ENCODE assay signal across 16 cellular contexts in the genomic region with DNA sequence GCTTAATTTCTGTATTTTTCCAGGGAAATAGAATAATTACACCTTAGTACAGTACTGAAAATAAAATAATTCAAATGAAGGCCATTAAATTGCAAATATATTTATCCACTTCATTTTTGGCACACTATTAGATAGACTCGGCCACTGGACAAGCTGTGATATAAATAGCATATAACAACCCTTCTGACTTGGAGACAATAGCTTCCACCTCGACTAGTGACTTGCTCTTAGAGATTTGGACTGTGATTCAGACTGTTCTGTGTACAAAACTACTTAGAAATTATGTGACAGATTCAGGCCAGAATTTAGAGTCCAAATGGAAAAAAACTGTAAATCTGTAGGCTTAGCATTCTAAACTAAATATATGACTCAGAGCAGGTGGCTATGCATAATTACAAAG.
DNase-seq lines count a peak whose midpoint lies in the region; ATAC-seq and TF ChIP-seq lines count a peak whose summit lies in the region.
"Had no signal": no experiment of that assay in that cellular context is flagged by ENCODE, and none has a peak within 500 bp of the region (broad histone marks: within the 10 kb centered on the region; RNA-seq: fewer than 3 reads in every experiment).

No MANE protein-coding gene starts in this region.

- H3K4me1 ChIP-seq in left ventricle myocardium inferior (peaks cover 3% of the 10 kb centered on the region), right cardiac atrium (ENCODE audit: control insufficient read depth, insufficient read depth, low read length) (no peaks in the 10 kb centered on the region)

- TF ChIP-seq CTCF in left ventricle myocardium inferior (IDR thresholded peaks at IDR 0.05; ENCODE audit: borderline replicate concordance) = no peak
- TF ChIP-seq CTCF in foreskin fibroblast (IDR thresholded peaks at IDR 0.05; ENCODE audit: low read depth, low read length) = no peak

- H3K4me3 ChIP-seq in left ventricle myocardium inferior (no peak overlapping the region), right cardiac atrium (ENCODE audit: low read length) (no peak overlapping the region), foreskin fibroblast (ENCODE audit: low read depth in 1 of 2, low read length in 2 of 2) (no peak overlapping the region)

- H3K27me3 ChIP-seq in left ventricle myocardium inferior (ENCODE audit: low read depth) (no peaks in the 10 kb centered on the region), right cardiac atrium (ENCODE audit: control insufficient read depth, insufficient read depth) (no peaks in the 10 kb centered on the region)

- WGBS in right cardiac atrium = 20% methylated on average over 2 of the region's 2 CpGs

- DNase-seq in left ventricle myocardium inferior (no peak), right cardiac atrium (no peak), NCI-H446 treated with DMSO at 0.1 percent for 48 hours (lab: John Stamatoyannopoulos, UW) (peak; percentile 59), inferior parietal cortex (ENCODE audit: extremely low spot score) (peak; percentile 19), foreskin fibroblast (no peak)
- DNase-seq in effector CD4-positive, alpha-beta T cell = no peak
- DNase-seq: ACHN; C1 segment of cervical spinal cord; CD8-positive, alpha-beta memory T cell; DND-41; KBM-7; NCI-H146; NCI-H510A treated with DMSO at 0.1 percent for 48 hours; NCI-H82 had no signal

- ATAC-seq in right cardiac atrium (no peak), GM19023 (IDR thresholded peaks at IDR 0.05; ENCODE audit: unreplicated experiment) (no peak)
- ATAC-seq: HepG2 had no signal

- no peaks in the 10 kb centered on the region for H3K36me3 ChIP-seq in left ventricle myocardium inferior

- H3K27ac ChIP-seq in left ventricle myocardium inferior (replicated peaks) (peak overlapping the region; percentile 55), right cardiac atrium (ENCODE audit: low read length) (no peak overlapping the region)

- H3K9me3 ChIP-seq in left ventricle myocardium inferior (replicated peaks) (peaks cover 3% of the 10 kb centered on the region), right cardiac atrium (ENCODE audit: control insufficient read depth, low read length) (no peaks in the 10 kb centered on the region)

- intact Hi-C loops in left ventricle myocardium inferior (cut with micrococcal nuclease) = no loop called here
- intact Hi-C loops in right cardiac atrium (cut with DNase I) = no loop called here

Comparison
In these comparisons a context has a peak if more than half of its experiments do, and no peak if none do; other contexts are left out.
1. DNase-seq: peak in NCI-H446 treated with DMSO at 0.1 percent for 48 hours (single experiment) and inferior parietal cortex (single experiment); none in left ventricle myocardium inferior (single experiment), right cardiac atrium (0 of 3), effector CD4-positive, alpha-beta T cell (single experiment) and foreskin fibroblast (0 of 2).